Comparison of ENCODE assay signal across 3 cellular contexts in the genomic region with DNA sequence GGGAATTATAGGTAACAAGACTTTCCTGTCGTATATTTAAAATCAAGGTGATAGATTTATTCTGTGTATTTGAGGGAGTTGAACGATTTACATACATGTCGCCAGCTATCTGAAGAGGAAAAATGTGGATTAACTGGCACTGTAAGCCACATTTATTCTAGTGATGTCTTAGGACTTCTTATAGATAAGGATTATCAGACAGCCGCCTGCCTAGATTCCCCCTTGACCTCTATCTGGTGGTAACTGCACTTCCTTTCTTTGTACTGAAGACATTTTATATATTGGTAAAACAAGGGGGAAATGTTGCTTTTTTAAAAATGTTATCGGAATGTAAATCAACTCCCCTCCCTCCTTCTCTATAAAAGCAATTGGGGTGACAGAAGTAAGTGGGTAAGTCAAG.
A peak's percentile ranks its signal among the peaks of the same experiment; 100 is the strongest.
TF ChIP-seq lines count a peak whose summit lies in the region.

No MANE protein-coding gene starts in this region.

TF ChIP-seq in IMR-90, 13 proteins besides CTCF, POLR2A, EP300 and RAD21:
- no peak for TF ChIP-seq MXI1 (IDR thresholded peaks at IDR 0.05; ENCODE audit: borderline replicate concordance, low read depth, low read length)
- TF ChIP-seq, protein P1, sequence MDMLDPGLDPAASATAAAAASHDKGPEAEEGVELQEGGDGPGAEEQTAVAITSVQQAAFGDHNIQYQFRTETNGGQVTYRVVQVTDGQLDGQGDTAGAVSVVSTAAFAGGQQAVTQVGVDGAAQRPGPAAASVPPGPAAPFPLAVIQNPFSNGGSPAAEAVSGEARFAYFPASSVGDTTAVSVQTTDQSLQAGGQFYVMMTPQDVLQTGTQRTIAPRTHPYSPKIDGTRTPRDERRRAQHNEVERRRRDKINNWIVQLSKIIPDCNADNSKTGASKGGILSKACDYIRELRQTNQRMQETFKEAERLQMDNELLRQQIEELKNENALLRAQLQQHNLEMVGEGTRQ (IDR thresholded peaks at IDR 0.05; ENCODE audit: low read depth, low read length): no peak
- TF ChIP-seq CEBPB (IDR thresholded peaks at IDR 0.05; ENCODE audit: low read depth, low read length): no peak
- no peak for TF ChIP-seq MAFK (IDR thresholded peaks at IDR 0.05; ENCODE audit: low read depth, low read length)
- no peak for TF ChIP-seq SMC3 (IDR thresholded peaks at IDR 0.05; ENCODE audit: low read depth, low read length)
TF ChIP-seq in IMR-90: peak in this region for 0.

TF ChIP-seq in K562, 482 proteins besides CTCF, POLR2A, EP300 and RAD21 (continues in another document):
- TF ChIP-seq, protein P2, sequence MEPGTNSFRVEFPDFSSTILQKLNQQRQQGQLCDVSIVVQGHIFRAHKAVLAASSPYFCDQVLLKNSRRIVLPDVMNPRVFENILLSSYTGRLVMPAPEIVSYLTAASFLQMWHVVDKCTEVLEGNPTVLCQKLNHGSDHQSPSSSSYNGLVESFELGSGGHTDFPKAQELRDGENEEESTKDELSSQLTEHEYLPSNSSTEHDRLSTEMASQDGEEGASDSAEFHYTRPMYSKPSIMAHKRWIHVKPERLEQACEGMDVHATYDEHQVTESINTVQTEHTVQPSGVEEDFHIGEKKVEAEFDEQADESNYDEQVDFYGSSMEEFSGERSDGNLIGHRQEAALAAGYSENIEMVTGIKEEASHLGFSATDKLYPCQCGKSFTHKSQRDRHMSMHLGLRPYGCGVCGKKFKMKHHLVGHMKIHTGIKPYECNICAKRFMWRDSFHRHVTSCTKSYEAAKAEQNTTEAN (CRISPR knock-in tag; IDR thresholded peaks at IDR 0.05): no peak
- TF ChIP-seq FIP1L1 (IDR thresholded peaks at IDR 0.05; ENCODE audit: low read depth, low read length, poor library complexity, severe bottlenecking) (no peak), ZNF124 (CRISPR knock-in tag; IDR thresholded peaks at IDR 0.05) (no peak), ZNF444 (CRISPR knock-in tag; IDR thresholded peaks at IDR 0.05) (no peak), CBFA2T3 (IDR thresholded peaks at IDR 0.05) (peak; percentile 58), NR2C2 (CRISPR knock-in tag; IDR thresholded peaks at IDR 0.05) (no peak), NR2C2 (tag; IDR thresholded peaks at IDR 0.05) (peak; percentile 43; the same call in 1 of the 2 replicates), ZNF408 (CRISPR knock-in tag; IDR thresholded peaks at IDR 0.05; ENCODE audit: low read depth) (no peak), ARID1B (IDR thresholded peaks at IDR 0.05) (peak; percentile 64; the same call in 1 of the 2 replicates), KDM1A (IDR thresholded peaks at IDR 0.05) (peak in 1 of 2 experiments; percentile 20; a peak in 1 of 4 replicates), RCOR1 (IDR thresholded peaks at IDR 0.05; ENCODE audit: borderline replicate concordance in 1 of 2, low read depth in 2 of 2, low read length in 2 of 2) (0 out of 4 replicates have a peak, but pooled peaks of 1 of the 2 experiments have one; percentile 40)
- TF ChIP-seq, protein P3, sequence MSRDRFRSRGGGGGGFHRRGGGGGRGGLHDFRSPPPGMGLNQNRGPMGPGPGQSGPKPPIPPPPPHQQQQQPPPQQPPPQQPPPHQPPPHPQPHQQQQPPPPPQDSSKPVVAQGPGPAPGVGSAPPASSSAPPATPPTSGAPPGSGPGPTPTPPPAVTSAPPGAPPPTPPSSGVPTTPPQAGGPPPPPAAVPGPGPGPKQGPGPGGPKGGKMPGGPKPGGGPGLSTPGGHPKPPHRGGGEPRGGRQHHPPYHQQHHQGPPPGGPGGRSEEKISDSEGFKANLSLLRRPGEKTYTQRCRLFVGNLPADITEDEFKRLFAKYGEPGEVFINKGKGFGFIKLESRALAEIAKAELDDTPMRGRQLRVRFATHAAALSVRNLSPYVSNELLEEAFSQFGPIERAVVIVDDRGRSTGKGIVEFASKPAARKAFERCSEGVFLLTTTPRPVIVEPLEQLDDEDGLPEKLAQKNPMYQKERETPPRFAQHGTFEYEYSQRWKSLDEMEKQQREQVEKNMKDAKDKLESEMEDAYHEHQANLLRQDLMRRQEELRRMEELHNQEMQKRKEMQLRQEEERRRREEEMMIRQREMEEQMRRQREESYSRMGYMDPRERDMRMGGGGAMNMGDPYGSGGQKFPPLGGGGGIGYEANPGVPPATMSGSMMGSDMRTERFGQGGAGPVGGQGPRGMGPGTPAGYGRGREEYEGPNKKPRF (IDR thresholded peaks at IDR 0.05; ENCODE audit: low read depth, low read length): no peak
- TF ChIP-seq, protein P4, sequence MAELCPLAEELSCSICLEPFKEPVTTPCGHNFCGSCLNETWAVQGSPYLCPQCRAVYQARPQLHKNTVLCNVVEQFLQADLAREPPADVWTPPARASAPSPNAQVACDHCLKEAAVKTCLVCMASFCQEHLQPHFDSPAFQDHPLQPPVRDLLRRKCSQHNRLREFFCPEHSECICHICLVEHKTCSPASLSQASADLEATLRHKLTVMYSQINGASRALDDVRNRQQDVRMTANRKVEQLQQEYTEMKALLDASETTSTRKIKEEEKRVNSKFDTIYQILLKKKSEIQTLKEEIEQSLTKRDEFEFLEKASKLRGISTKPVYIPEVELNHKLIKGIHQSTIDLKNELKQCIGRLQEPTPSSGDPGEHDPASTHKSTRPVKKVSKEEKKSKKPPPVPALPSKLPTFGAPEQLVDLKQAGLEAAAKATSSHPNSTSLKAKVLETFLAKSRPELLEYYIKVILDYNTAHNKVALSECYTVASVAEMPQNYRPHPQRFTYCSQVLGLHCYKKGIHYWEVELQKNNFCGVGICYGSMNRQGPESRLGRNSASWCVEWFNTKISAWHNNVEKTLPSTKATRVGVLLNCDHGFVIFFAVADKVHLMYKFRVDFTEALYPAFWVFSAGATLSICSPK (IDR thresholded peaks at IDR 0.05; ENCODE audit: borderline replicate concordance): no peak
- TF ChIP-seq, protein P5, sequence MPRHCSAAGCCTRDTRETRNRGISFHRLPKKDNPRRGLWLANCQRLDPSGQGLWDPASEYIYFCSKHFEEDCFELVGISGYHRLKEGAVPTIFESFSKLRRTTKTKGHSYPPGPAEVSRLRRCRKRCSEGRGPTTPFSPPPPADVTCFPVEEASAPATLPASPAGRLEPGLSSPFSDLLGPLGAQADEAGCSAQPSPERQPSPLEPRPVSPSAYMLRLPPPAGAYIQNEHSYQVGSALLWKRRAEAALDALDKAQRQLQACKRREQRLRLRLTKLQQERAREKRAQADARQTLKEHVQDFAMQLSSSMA (CRISPR knock-in tag; IDR thresholded peaks at IDR 0.05): no peak
- TF ChIP-seq, protein P6, sequence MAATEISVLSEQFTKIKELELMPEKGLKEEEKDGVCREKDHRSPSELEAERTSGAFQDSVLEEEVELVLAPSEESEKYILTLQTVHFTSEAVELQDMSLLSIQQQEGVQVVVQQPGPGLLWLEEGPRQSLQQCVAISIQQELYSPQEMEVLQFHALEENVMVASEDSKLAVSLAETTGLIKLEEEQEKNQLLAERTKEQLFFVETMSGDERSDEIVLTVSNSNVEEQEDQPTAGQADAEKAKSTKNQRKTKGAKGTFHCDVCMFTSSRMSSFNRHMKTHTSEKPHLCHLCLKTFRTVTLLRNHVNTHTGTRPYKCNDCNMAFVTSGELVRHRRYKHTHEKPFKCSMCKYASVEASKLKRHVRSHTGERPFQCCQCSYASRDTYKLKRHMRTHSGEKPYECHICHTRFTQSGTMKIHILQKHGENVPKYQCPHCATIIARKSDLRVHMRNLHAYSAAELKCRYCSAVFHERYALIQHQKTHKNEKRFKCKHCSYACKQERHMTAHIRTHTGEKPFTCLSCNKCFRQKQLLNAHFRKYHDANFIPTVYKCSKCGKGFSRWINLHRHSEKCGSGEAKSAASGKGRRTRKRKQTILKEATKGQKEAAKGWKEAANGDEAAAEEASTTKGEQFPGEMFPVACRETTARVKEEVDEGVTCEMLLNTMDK (IDR thresholded peaks at IDR 0.05; ENCODE audit: borderline replicate concordance, insufficient read depth, low read depth, low read length, poor library complexity, severe bottlenecking): no peak

TF ChIP-seq in GM23338, 12 proteins besides CTCF, POLR2A, EP300 and RAD21:
- no peak for TF ChIP-seq ZNF114 (CRISPR knock-in tag; IDR thresholded peaks at IDR 0.05)
- no peak for TF ChIP-seq JUNB (IDR thresholded peaks at IDR 0.05; ENCODE audit: unreplicated experiment)
- no peak for TF ChIP-seq STAT1 (IDR thresholded peaks at IDR 0.05; ENCODE audit: unreplicated experiment)
- TF ChIP-seq POLR2AphosphoS5 (IDR thresholded peaks at IDR 0.05; ENCODE audit: low read depth): no peak
- TF ChIP-seq EZH2 (IDR thresholded peaks at IDR 0.05; ENCODE audit: low read depth, unreplicated experiment): no peak
- TF ChIP-seq, protein P7, sequence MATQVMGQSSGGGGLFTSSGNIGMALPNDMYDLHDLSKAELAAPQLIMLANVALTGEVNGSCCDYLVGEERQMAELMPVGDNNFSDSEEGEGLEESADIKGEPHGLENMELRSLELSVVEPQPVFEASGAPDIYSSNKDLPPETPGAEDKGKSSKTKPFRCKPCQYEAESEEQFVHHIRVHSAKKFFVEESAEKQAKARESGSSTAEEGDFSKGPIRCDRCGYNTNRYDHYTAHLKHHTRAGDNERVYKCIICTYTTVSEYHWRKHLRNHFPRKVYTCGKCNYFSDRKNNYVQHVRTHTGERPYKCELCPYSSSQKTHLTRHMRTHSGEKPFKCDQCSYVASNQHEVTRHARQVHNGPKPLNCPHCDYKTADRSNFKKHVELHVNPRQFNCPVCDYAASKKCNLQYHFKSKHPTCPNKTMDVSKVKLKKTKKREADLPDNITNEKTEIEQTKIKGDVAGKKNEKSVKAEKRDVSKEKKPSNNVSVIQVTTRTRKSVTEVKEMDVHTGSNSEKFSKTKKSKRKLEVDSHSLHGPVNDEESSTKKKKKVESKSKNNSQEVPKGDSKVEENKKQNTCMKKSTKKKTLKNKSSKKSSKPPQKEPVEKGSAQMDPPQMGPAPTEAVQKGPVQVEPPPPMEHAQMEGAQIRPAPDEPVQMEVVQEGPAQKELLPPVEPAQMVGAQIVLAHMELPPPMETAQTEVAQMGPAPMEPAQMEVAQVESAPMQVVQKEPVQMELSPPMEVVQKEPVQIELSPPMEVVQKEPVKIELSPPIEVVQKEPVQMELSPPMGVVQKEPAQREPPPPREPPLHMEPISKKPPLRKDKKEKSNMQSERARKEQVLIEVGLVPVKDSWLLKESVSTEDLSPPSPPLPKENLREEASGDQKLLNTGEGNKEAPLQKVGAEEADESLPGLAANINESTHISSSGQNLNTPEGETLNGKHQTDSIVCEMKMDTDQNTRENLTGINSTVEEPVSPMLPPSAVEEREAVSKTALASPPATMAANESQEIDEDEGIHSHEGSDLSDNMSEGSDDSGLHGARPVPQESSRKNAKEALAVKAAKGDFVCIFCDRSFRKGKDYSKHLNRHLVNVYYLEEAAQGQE (IDR thresholded peaks at IDR 0.05; ENCODE audit: unreplicated experiment): no peak
- no peak for TF ChIP-seq EZH2phosphoT487 (IDR thresholded peaks at IDR 0.05; ENCODE audit: unreplicated experiment)
- TF ChIP-seq, protein P8, sequence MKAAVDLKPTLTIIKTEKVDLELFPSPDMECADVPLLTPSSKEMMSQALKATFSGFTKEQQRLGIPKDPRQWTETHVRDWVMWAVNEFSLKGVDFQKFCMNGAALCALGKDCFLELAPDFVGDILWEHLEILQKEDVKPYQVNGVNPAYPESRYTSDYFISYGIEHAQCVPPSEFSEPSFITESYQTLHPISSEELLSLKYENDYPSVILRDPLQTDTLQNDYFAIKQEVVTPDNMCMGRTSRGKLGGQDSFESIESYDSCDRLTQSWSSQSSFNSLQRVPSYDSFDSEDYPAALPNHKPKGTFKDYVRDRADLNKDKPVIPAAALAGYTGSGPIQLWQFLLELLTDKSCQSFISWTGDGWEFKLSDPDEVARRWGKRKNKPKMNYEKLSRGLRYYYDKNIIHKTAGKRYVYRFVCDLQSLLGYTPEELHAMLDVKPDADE (IDR thresholded peaks at IDR 0.05): no peak
- TF ChIP-seq NANOG (IDR thresholded peaks at IDR 0.05; ENCODE audit: borderline replicate concordance): no peak
- TF ChIP-seq ZNF331 (CRISPR knock-in tag; IDR thresholded peaks at IDR 0.05; ENCODE audit: low read depth): no peak
- TF ChIP-seq, protein P9, sequence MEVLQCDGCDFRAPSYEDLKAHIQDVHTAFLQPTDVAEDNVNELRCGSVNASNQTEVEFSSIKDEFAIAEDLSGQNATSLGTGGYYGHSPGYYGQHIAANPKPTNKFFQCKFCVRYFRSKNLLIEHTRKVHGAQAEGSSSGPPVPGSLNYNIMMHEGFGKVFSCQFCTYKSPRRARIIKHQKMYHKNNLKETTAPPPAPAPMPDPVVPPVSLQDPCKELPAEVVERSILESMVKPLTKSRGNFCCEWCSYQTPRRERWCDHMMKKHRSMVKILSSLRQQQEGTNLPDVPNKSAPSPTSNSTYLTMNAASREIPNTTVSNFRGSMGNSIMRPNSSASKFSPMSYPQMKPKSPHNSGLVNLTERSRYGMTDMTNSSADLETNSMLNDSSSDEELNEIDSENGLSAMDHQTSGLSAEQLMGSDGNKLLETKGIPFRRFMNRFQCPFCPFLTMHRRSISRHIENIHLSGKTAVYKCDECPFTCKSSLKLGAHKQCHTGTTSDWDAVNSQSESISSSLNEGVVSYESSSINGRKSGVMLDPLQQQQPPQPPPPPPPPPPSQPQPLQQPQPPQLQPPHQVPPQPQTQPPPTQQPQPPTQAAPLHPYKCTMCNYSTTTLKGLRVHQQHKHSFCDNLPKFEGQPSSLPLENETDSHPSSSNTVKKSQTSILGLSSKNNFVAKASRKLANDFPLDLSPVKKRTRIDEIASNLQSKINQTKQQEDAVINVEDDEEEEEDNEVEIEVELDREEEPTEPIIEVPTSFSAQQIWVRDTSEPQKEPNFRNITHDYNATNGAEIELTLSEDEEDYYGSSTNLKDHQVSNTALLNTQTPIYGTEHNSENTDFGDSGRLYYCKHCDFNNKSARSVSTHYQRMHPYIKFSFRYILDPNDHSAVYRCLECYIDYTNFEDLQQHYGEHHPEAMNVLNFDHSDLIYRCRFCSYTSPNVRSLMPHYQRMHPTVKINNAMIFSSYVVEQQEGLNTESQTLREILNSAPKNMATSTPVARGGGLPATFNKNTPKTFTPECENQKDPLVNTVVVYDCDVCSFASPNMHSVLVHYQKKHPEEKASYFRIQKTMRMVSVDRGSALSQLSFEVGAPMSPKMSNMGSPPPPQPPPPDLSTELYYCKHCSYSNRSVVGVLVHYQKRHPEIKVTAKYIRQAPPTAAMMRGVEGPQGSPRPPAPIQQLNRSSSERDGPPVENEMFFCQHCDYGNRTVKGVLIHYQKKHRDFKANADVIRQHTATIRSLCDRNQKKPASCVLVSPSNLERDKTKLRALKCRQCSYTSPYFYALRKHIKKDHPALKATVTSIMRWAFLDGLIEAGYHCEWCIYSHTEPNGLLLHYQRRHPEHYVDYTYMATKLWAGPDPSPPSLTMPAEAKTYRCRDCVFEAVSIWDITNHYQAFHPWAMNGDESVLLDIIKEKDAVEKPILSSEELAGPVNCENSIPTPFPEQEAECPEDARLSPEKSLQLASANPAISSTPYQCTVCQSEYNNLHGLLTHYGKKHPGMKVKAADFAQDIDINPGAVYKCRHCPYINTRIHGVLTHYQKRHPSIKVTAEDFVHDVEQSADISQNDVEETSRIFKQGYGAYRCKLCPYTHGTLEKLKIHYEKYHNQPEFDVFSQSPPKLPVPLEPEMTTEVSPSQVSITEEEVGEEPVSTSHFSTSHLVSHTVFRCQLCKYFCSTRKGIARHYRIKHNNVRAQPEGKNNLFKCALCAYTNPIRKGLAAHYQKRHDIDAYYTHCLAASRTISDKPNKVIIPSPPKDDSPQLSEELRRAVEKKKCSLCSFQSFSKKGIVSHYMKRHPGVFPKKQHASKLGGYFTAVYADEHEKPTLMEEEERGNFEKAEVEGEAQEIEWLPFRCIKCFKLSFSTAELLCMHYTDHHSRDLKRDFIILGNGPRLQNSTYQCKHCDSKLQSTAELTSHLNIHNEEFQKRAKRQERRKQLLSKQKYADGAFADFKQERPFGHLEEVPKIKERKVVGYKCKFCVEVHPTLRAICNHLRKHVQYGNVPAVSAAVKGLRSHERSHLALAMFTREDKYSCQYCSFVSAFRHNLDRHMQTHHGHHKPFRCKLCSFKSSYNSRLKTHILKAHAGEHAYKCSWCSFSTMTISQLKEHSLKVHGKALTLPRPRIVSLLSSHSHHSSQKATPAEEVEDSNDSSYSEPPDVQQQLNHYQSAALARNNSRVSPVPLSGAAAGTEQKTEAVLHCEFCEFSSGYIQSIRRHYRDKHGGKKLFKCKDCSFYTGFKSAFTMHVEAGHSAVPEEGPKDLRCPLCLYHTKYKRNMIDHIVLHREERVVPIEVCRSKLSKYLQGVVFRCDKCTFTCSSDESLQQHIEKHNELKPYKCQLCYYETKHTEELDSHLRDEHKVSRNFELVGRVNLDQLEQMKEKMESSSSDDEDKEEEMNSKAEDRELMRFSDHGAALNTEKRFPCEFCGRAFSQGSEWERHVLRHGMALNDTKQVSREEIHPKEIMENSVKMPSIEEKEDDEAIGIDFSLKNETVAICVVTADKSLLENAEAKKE (CRISPR knock-in tag; IDR thresholded peaks at IDR 0.05): no peak
- TF ChIP-seq CREB1 (CRISPR knock-in tag; IDR thresholded peaks at IDR 0.05; ENCODE audit: low read depth): no peak
